9 cellular contexts compared by ENCODE assay signal in genomic region chr6:106927531-106928398, GRCh38. TPM values are rescaled to one million over a fixed set of nuclear protein-coding genes. Genes with fewer than 3 reads are reported as not detected.
DNase-seq lines count a peak whose midpoint lies in the region; ATAC-seq, FAIRE-seq and TF ChIP-seq lines count a peak whose summit lies in the region.
"Had no signal": no experiment of that assay in that cellular context is flagged by ENCODE, and none has a peak within 500 bp of the region (broad histone marks: within the 10 kb centered on the region; RNA-seq: fewer than 3 reads in every experiment).

No MANE protein-coding gene starts in this region.

- H3K79me2 ChIP-seq in neural progenitor cell (ENCODE audit: low read depth) = no peaks in the 10 kb centered on the region

- H2AFZ ChIP-seq in neural progenitor cell (replicated peaks) = no peak overlapping the region

- no peak overlapping the region for H3K4me3 Mint-ChIP-seq in neural progenitor cell

- H3K27ac ChIP-seq in neural progenitor cell = no peak overlapping the region

- H3K36me3 ChIP-seq in neural progenitor cell = no peaks in the 10 kb centered on the region

- no peak overlapping the region for H3K9ac ChIP-seq in neural progenitor cell

- peaks cover 15% of the 10 kb centered on the region for H3K4me1 Mint-ChIP-seq in neural progenitor cell

- H3K27ac Mint-ChIP-seq in neural progenitor cell = no peak overlapping the region
- H3K27ac Mint-ChIP-seq: activated naive CD4-positive, alpha-beta T cell treated with anti-CD3 and anti-CD28 coated beads, Interleukin-2, amount 50 U/mL, for 72 hours had no signal

- no peaks in the 10 kb centered on the region for H3K9me3 Mint-ChIP-seq in neural progenitor cell
- H3K9me3 Mint-ChIP-seq: activated naive CD4-positive, alpha-beta T cell treated with anti-CD3 and anti-CD28 coated beads, Interleukin-2, amount 50 U/mL, for 72 hours had no signal

- H3F3A ChIP-seq in neural progenitor cell (ENCODE audit: low read depth) = peaks cover 19% of the 10 kb centered on the region

- H3K27me3 ChIP-seq in neural progenitor cell = no peaks in the 10 kb centered on the region

- H4K20me1 ChIP-seq in neural progenitor cell (ENCODE audit: low read depth) = peaks cover 11% of the 10 kb centered on the region

- peak overlapping the region; percentile 14 for H3K4me2 ChIP-seq in neural progenitor cell

- H3K4me3 ChIP-seq in neural progenitor cell = no peak overlapping the region

- in situ Hi-C loops in T47D (cut with HindIII; ENCODE audit: low pct_unique_long_range_greater_than_20kb, low sequenced_read_pairs) = no loop called here

- no peaks in the 10 kb centered on the region for H3K27me3 Mint-ChIP-seq in neural progenitor cell (ENCODE audit: insufficient read depth, low read depth)

- TF ChIP-seq CTCF in GM20000 (IDR thresholded peaks at IDR 0.05; ENCODE audit: extremely low read depth, missing control alignments) (no peak), neural progenitor cell (IDR thresholded peaks at IDR 0.05) (no peak), D721Med (IDR thresholded peaks at IDR 0.05; ENCODE audit: insufficient read depth, missing control alignments) (no peak)

- no peaks in the 10 kb centered on the region for H3K9me3 ChIP-seq in neural progenitor cell (ENCODE audit: low read depth)

- no peak for FAIRE-seq in D721Med (lab: Jason Lieb, UNC)

- DNase-seq in GM20000 (ENCODE audit: low spot score) (peak; percentile 25), NCI-H69 (lab: John Stamatoyannopoulos, UW) (peak; percentile 62), T47D (ENCODE audit: low read depth in 1 of 2, low spot score in 1 of 2) (peak; percentile 31 to 78), neural progenitor cell (ENCODE audit: low spot score) (peak; percentile 87), D721Med (ENCODE audit: insufficient read length, low spot score) (no peak)

- no peak for ATAC-seq in GM19023 (IDR thresholded peaks at IDR 0.05; ENCODE audit: unreplicated experiment)
- ATAC-seq in GM21528 (IDR thresholded peaks at IDR 0.05; ENCODE audit: low FRiP score, unreplicated experiment) = no peak
- no peak for ATAC-seq in HG02642 (IDR thresholded peaks at IDR 0.05; ENCODE audit: poor library complexity, unreplicated experiment)
- ATAC-seq: activated naive CD4-positive, alpha-beta T cell treated with anti-CD3 and anti-CD28 coated beads, Interleukin-2, amount 50 U/mL, for 72 hours had no signal

- no peaks in the 10 kb centered on the region for H3K36me3 Mint-ChIP-seq in neural progenitor cell
- H3K36me3 Mint-ChIP-seq: activated naive CD4-positive, alpha-beta T cell treated with anti-CD3 and anti-CD28 coated beads, Interleukin-2, amount 50 U/mL, for 72 hours had no signal

- peaks cover 34% of the 10 kb centered on the region for H3K4me1 ChIP-seq in neural progenitor cell

RNA-seq across cellular contexts. Expression of gene CD24, which starts 46.8 kb away (rescaled TPM):
- total RNA-seq in neural progenitor cell (ENCODE audit: low replicate concordance) = 330 and 448 TPM in 2 replicates
